ENCODE assay signal across 1 cellular context in the genomic region with DNA sequence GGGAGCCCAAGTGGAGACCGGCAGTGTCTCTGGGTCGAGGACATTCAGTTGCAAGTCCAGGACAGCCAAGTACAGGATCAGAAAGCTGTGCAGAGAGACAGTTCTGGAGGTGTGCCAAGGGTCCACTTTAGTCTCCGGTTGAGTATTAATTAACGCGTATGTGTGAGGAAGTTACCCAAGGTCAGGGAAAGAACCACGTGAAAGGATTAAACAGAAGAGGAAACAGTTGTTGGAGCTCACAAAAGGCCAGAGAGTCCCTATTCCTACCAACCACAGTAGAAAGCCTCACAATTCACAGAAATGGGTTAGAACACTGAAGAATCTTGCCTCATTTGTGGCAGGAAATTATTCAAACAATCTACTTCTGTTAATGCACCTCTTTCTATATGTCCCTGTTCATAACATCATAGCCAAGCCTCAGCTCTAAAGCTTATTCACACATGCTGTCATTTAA.
TF ChIP-seq lines count a peak whose summit lies in the region.

No MANE protein-coding gene starts in this region.

TF ChIP-seq in GM23338, 12 proteins besides CTCF, POLR2A, EP300 and RAD21:
- TF ChIP-seq, protein P1, sequence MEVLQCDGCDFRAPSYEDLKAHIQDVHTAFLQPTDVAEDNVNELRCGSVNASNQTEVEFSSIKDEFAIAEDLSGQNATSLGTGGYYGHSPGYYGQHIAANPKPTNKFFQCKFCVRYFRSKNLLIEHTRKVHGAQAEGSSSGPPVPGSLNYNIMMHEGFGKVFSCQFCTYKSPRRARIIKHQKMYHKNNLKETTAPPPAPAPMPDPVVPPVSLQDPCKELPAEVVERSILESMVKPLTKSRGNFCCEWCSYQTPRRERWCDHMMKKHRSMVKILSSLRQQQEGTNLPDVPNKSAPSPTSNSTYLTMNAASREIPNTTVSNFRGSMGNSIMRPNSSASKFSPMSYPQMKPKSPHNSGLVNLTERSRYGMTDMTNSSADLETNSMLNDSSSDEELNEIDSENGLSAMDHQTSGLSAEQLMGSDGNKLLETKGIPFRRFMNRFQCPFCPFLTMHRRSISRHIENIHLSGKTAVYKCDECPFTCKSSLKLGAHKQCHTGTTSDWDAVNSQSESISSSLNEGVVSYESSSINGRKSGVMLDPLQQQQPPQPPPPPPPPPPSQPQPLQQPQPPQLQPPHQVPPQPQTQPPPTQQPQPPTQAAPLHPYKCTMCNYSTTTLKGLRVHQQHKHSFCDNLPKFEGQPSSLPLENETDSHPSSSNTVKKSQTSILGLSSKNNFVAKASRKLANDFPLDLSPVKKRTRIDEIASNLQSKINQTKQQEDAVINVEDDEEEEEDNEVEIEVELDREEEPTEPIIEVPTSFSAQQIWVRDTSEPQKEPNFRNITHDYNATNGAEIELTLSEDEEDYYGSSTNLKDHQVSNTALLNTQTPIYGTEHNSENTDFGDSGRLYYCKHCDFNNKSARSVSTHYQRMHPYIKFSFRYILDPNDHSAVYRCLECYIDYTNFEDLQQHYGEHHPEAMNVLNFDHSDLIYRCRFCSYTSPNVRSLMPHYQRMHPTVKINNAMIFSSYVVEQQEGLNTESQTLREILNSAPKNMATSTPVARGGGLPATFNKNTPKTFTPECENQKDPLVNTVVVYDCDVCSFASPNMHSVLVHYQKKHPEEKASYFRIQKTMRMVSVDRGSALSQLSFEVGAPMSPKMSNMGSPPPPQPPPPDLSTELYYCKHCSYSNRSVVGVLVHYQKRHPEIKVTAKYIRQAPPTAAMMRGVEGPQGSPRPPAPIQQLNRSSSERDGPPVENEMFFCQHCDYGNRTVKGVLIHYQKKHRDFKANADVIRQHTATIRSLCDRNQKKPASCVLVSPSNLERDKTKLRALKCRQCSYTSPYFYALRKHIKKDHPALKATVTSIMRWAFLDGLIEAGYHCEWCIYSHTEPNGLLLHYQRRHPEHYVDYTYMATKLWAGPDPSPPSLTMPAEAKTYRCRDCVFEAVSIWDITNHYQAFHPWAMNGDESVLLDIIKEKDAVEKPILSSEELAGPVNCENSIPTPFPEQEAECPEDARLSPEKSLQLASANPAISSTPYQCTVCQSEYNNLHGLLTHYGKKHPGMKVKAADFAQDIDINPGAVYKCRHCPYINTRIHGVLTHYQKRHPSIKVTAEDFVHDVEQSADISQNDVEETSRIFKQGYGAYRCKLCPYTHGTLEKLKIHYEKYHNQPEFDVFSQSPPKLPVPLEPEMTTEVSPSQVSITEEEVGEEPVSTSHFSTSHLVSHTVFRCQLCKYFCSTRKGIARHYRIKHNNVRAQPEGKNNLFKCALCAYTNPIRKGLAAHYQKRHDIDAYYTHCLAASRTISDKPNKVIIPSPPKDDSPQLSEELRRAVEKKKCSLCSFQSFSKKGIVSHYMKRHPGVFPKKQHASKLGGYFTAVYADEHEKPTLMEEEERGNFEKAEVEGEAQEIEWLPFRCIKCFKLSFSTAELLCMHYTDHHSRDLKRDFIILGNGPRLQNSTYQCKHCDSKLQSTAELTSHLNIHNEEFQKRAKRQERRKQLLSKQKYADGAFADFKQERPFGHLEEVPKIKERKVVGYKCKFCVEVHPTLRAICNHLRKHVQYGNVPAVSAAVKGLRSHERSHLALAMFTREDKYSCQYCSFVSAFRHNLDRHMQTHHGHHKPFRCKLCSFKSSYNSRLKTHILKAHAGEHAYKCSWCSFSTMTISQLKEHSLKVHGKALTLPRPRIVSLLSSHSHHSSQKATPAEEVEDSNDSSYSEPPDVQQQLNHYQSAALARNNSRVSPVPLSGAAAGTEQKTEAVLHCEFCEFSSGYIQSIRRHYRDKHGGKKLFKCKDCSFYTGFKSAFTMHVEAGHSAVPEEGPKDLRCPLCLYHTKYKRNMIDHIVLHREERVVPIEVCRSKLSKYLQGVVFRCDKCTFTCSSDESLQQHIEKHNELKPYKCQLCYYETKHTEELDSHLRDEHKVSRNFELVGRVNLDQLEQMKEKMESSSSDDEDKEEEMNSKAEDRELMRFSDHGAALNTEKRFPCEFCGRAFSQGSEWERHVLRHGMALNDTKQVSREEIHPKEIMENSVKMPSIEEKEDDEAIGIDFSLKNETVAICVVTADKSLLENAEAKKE (CRISPR knock-in tag; IDR thresholded peaks at IDR 0.05), result no peak
- TF ChIP-seq JUNB (IDR thresholded peaks at IDR 0.05; ENCODE audit: unreplicated experiment) (no peak), STAT1 (IDR thresholded peaks at IDR 0.05; ENCODE audit: unreplicated experiment) (no peak), EZH2 (IDR thresholded peaks at IDR 0.05; ENCODE audit: low read depth, unreplicated experiment) (no peak), POLR2AphosphoS5 (IDR thresholded peaks at IDR 0.05; ENCODE audit: low read depth) (no peak), ZNF114 (CRISPR knock-in tag; IDR thresholded peaks at IDR 0.05) (no peak), CREB1 (CRISPR knock-in tag; IDR thresholded peaks at IDR 0.05; ENCODE audit: low read depth) (no peak), NANOG (IDR thresholded peaks at IDR 0.05; ENCODE audit: borderline replicate concordance) (no peak), EZH2phosphoT487 (IDR thresholded peaks at IDR 0.05; ENCODE audit: unreplicated experiment) (no peak), ZNF331 (CRISPR knock-in tag; IDR thresholded peaks at IDR 0.05; ENCODE audit: low read depth) (no peak)
- TF ChIP-seq, protein P2, sequence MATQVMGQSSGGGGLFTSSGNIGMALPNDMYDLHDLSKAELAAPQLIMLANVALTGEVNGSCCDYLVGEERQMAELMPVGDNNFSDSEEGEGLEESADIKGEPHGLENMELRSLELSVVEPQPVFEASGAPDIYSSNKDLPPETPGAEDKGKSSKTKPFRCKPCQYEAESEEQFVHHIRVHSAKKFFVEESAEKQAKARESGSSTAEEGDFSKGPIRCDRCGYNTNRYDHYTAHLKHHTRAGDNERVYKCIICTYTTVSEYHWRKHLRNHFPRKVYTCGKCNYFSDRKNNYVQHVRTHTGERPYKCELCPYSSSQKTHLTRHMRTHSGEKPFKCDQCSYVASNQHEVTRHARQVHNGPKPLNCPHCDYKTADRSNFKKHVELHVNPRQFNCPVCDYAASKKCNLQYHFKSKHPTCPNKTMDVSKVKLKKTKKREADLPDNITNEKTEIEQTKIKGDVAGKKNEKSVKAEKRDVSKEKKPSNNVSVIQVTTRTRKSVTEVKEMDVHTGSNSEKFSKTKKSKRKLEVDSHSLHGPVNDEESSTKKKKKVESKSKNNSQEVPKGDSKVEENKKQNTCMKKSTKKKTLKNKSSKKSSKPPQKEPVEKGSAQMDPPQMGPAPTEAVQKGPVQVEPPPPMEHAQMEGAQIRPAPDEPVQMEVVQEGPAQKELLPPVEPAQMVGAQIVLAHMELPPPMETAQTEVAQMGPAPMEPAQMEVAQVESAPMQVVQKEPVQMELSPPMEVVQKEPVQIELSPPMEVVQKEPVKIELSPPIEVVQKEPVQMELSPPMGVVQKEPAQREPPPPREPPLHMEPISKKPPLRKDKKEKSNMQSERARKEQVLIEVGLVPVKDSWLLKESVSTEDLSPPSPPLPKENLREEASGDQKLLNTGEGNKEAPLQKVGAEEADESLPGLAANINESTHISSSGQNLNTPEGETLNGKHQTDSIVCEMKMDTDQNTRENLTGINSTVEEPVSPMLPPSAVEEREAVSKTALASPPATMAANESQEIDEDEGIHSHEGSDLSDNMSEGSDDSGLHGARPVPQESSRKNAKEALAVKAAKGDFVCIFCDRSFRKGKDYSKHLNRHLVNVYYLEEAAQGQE (IDR thresholded peaks at IDR 0.05; ENCODE audit: unreplicated experiment), result no peak
- TF ChIP-seq, protein P3, sequence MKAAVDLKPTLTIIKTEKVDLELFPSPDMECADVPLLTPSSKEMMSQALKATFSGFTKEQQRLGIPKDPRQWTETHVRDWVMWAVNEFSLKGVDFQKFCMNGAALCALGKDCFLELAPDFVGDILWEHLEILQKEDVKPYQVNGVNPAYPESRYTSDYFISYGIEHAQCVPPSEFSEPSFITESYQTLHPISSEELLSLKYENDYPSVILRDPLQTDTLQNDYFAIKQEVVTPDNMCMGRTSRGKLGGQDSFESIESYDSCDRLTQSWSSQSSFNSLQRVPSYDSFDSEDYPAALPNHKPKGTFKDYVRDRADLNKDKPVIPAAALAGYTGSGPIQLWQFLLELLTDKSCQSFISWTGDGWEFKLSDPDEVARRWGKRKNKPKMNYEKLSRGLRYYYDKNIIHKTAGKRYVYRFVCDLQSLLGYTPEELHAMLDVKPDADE (IDR thresholded peaks at IDR 0.05), result no peak
